Comparison of ENCODE assay signal across 8 cellular contexts in genomic region chr12:94262228-94263010, GRCh38.
DNase-seq lines count a peak whose midpoint lies in the region; ATAC-seq and TF ChIP-seq lines count a peak whose summit lies in the region.

No MANE protein-coding gene starts in this region.

- H3K4me3 Mint-ChIP-seq in activated CD4-positive, alpha-beta T cell treated with anti-CD3 and anti-CD28 coated beads, Interleukin-2, amount 10 ng/mL, durations not matched to agents 7 days and 5 days: peak overlapping the region; percentile 81
- no peak overlapping the region for H3K4me3 Mint-ChIP-seq in glutamatergic neuron (ENCODE audit: unreplicated experiment)

- peak overlapping the region; percentile 86 for H3K18ac ChIP-seq in mesendoderm (ENCODE audit: low read length)

- H3K4ac ChIP-seq in mesendoderm (ENCODE audit: low read depth, low read length): peak overlapping the region; percentile 83

- no peak overlapping the region for H4K8ac ChIP-seq in mesendoderm (ENCODE audit: low read depth, low read length)

- peak overlapping the region; percentile 95 for H3K27ac Mint-ChIP-seq in activated CD4-positive, alpha-beta T cell treated with anti-CD3 and anti-CD28 coated beads, Interleukin-2, amount 10 ng/mL, durations not matched to agents 7 days and 5 days
- H3K27ac Mint-ChIP-seq in glutamatergic neuron (ENCODE audit: unreplicated experiment): no peak overlapping the region

- TF ChIP-seq CTCF in GM12864 (IDR thresholded peaks at IDR 0.05; ENCODE audit: low read depth, low read length, missing control alignments) (no peak), coronary artery (IDR thresholded peaks at IDR 0.05) (no peak), glutamatergic neuron (IDR thresholded peaks at IDR 0.05; ENCODE audit: partially characterized antibody, unreplicated experiment) (no peak)

- H3K9ac ChIP-seq in mesendoderm (ENCODE audit: low read length): no peak overlapping the region

- H3K4me3 ChIP-seq in GM12864 (ENCODE audit: low read depth, low read length) (peak overlapping the region; percentile 50), coronary artery (peak overlapping the region; percentile 81), mesendoderm (ENCODE audit: low read length) (no peak overlapping the region)

- H3K27ac ChIP-seq in coronary artery (peak overlapping the region; percentile 89 to 90), mesendoderm (ENCODE audit: low read depth, low read length) (peak overlapping the region; percentile 27)

- H3K27me3 ChIP-seq in mesendoderm (ENCODE audit: insufficient read depth, low read length, poor library complexity): no peaks in the 10 kb centered on the region

- H3K36me3 Mint-ChIP-seq in activated CD4-positive, alpha-beta T cell treated with anti-CD3 and anti-CD28 coated beads, Interleukin-2, amount 10 ng/mL, durations not matched to agents 7 days and 5 days (ENCODE audit: low read depth): peaks cover 66% of the 10 kb centered on the region
- no peaks in the 10 kb centered on the region for H3K36me3 Mint-ChIP-seq in glutamatergic neuron (ENCODE audit: unreplicated experiment)

- H3K56ac ChIP-seq in mesendoderm (ENCODE audit: low read length): no peak overlapping the region

- POLR2A ChIA-PET in activated CD4-positive, alpha-beta T cell treated with anti-CD3 and anti-CD28 coated beads, Interleukin-2, amount 10 ng/mL, durations not matched to agents 7 days and 5 days (lab: Charles Lee): interaction anchor here (0.7 kb wide), 1 partner anchor 54 kb away, joined by 3 read pairs; no protein-coding TSS in a partner anchor

- peaks cover 41% of the 10 kb centered on the region for H3K4me1 Mint-ChIP-seq in activated CD4-positive, alpha-beta T cell treated with anti-CD3 and anti-CD28 coated beads, Interleukin-2, amount 10 ng/mL, durations not matched to agents 7 days and 5 days
- no peaks in the 10 kb centered on the region for H3K4me1 Mint-ChIP-seq in glutamatergic neuron (ENCODE audit: low read depth, unreplicated experiment)

- H4K5ac ChIP-seq in mesendoderm (ENCODE audit: low read length): no peak overlapping the region

- no peak overlapping the region for H2BK5ac ChIP-seq in mesendoderm (ENCODE audit: low read length)

- H3K79me1 ChIP-seq in mesendoderm (ENCODE audit: low read length): no peaks in the 10 kb centered on the region

- ATAC-seq in HG02642 (IDR thresholded peaks at IDR 0.05; ENCODE audit: poor library complexity, unreplicated experiment): peak; percentile 47

- no peaks in the 10 kb centered on the region for H3K79me2 ChIP-seq in mesendoderm (ENCODE audit: control insufficient read depth, insufficient read depth, low read length)

- CTCF ChIA-PET in activated CD4-positive, alpha-beta T cell treated with anti-CD3 and anti-CD28 coated beads, Interleukin-2, amount 10 ng/mL, durations not matched to agents 7 days and 5 days (lab: Charles Lee): interaction anchor here (0.7 to 2.5 kb wide), 4 partner anchors 8 to 106 kb away, joined by 3 to 5 read pairs (median 4); no protein-coding TSS in a partner anchor

- H3K4me1 ChIP-seq in mesendoderm (ENCODE audit: control insufficient read depth, low read depth, low read length): peaks cover 7% of the 10 kb centered on the region

- DNase-seq in GM12864 (ENCODE audit: low read depth) (peak; percentile 71), NCI-H2107 treated with DMSO at 0.1 percent for 48 hours (lab: John Stamatoyannopoulos, UW; ENCODE audit: unreplicated experiment) (peak; percentile 58), coronary artery (ENCODE audit: low spot score) (peak; percentile 93), mesendoderm (no peak), glutamatergic neuron (no peak)
- peak; percentile 72 for DNase-seq in activated CD4-positive, alpha-beta T cell treated with anti-CD3 and anti-CD28 coated beads, Interleukin-2, amount 10 ng/mL, durations not matched to agents 7 days and 5 days
- DNase-seq in stimulated activated CD8-positive, alpha-beta memory T cell treated with anti-CD3 and anti-CD28 coated beads, Interleukin-15, amount 100 ng/mL, for 1 hour (ENCODE audit: low read depth): peak; percentile 49

- H2BK120ac ChIP-seq in mesendoderm (ENCODE audit: low read depth, low read length): peak overlapping the region; percentile 61

- H2BK15ac ChIP-seq in mesendoderm (replicated peaks; ENCODE audit: low read depth): no peak overlapping the region

- no CpG with 5 or more reads among the region's 17 CpGs for WGBS in mesendoderm (ENCODE audit: extremely low coverage, insufficient coverage, low lambda C conversion rate)

- peak overlapping the region; percentile 30 for H2AK5ac ChIP-seq in mesendoderm (ENCODE audit: low read length)

- H3K36me3 ChIP-seq in mesendoderm (ENCODE audit: control insufficient read depth, insufficient read depth, low read length): no peaks in the 10 kb centered on the region

- H3K9me3 Mint-ChIP-seq in activated CD4-positive, alpha-beta T cell treated with anti-CD3 and anti-CD28 coated beads, Interleukin-2, amount 10 ng/mL, durations not matched to agents 7 days and 5 days: no peaks in the 10 kb centered on the region
- no peaks in the 10 kb centered on the region for H3K9me3 Mint-ChIP-seq in glutamatergic neuron (ENCODE audit: unreplicated experiment)

- no peaks in the 10 kb centered on the region for H3K27me3 Mint-ChIP-seq in activated CD4-positive, alpha-beta T cell treated with anti-CD3 and anti-CD28 coated beads, Interleukin-2, amount 10 ng/mL, durations not matched to agents 7 days and 5 days
- no peaks in the 10 kb centered on the region for H3K27me3 Mint-ChIP-seq in glutamatergic neuron (ENCODE audit: unreplicated experiment)

- no peak overlapping the region for H3K23ac ChIP-seq in mesendoderm (ENCODE audit: low read length)

- no peak overlapping the region for H3K4me2 ChIP-seq in mesendoderm (ENCODE audit: low read length)

Comparison
In these comparisons a context has a peak if more than half of its experiments do, and no peak if none do; other contexts are left out.
1. DNase-seq: peak in GM12864 (single experiment), NCI-H2107 treated with DMSO at 0.1 percent for 48 hours (single experiment), activated CD4-positive, alpha-beta T cell treated with anti-CD3 and anti-CD28 coated beads, Interleukin-2, amount 10 ng/mL, durations not matched to agents 7 days and 5 days (single experiment), coronary artery (single experiment) and stimulated activated CD8-positive, alpha-beta memory T cell treated with anti-CD3 and anti-CD28 coated beads, Interleukin-15, amount 100 ng/mL, for 1 hour (single experiment); none in mesendoderm (single experiment) and glutamatergic neuron (single experiment).